1 cellular context compared by ENCODE assay signal in genomic region chr10:25382029-25382810, GRCh38.
TF ChIP-seq lines count a peak whose summit lies in the region.

No MANE protein-coding gene starts in this region.

TF ChIP-seq in GM23338, 12 proteins besides CTCF, POLR2A, EP300 and RAD21 (continued from another document):
- TF ChIP-seq EZH2 (IDR thresholded peaks at IDR 0.05; ENCODE audit: low read depth, unreplicated experiment) (no peak), EZH2phosphoT487 (IDR thresholded peaks at IDR 0.05; ENCODE audit: unreplicated experiment) (no peak), STAT1 (IDR thresholded peaks at IDR 0.05; ENCODE audit: unreplicated experiment) (no peak), ZNF331 (CRISPR knock-in tag; IDR thresholded peaks at IDR 0.05; ENCODE audit: low read depth) (no peak), CREB1 (CRISPR knock-in tag; IDR thresholded peaks at IDR 0.05; ENCODE audit: low read depth) (no peak)
